ENCODE assay signal across 8 cellular contexts in genomic region chr6:63066053-63066704, GRCh38.
DNase-seq lines count a peak whose midpoint lies in the region; ATAC-seq and TF ChIP-seq lines count a peak whose summit lies in the region.

No MANE protein-coding gene starts in this region.

- TF ChIP-seq CTCF in type B pancreatic cell (conservative IDR thresholded peaks at IDR 0.05) (peak; percentile 57), heart right ventricle (IDR thresholded peaks at IDR 0.05) (no peak)

- intact Hi-C loops in heart right ventricle (cut with DNase I) = no loop called here
- intact Hi-C loops in sciatic nerve (cut with DNase I) = no loop called here

- no peak overlapping the region for H3K27ac Mint-ChIP-seq in type B pancreatic cell
- H3K27ac Mint-ChIP-seq in activated CD4-positive, alpha-beta memory T cell treated with anti-CD3 and anti-CD28 coated beads, Interleukin-2, amount 10 ng/mL, durations not matched to agents 7 days and 5 days = no peak overlapping the region

- DNase-seq in SHP77 (lab: John Stamatoyannopoulos, UW) (peak; percentile 7 to 8), SHP77 treated with DMSO at 0.1 percent for 48 hours (lab: John Stamatoyannopoulos, UW) (no peak), RKO (ENCODE audit: low spot score) (peak; percentile 51), type B pancreatic cell (ENCODE audit: extremely low spot score, unreplicated experiment) (no peak), heart right ventricle (no peak), sciatic nerve (ENCODE audit: low spot score) (no peak)
- DNase-seq in activated CD4-positive, alpha-beta memory T cell treated with anti-CD3 and anti-CD28 coated beads, Interleukin-2, amount 10 ng/mL, durations not matched to agents 7 days and 5 days = no peak

- no peaks in the 10 kb centered on the region for H3K36me3 Mint-ChIP-seq in type B pancreatic cell
- no peaks in the 10 kb centered on the region for H3K36me3 Mint-ChIP-seq in activated CD4-positive, alpha-beta memory T cell treated with anti-CD3 and anti-CD28 coated beads, Interleukin-2, amount 10 ng/mL, durations not matched to agents 7 days and 5 days (ENCODE audit: low read depth)

- WGBS in heart right ventricle, 2 donors = 34 to 40% methylated on average over 3 of the region's 3 CpGs

- H3K4me3 ChIP-seq in heart right ventricle = no peak overlapping the region

- H3K27me3 ChIP-seq in heart right ventricle = no peaks in the 10 kb centered on the region

- H3K27ac ChIP-seq in heart right ventricle = no peak overlapping the region

- H3K36me3 ChIP-seq in heart right ventricle = no peaks in the 10 kb centered on the region

- H3K9me3 ChIP-seq in heart right ventricle = peaks cover 0 to 17% (median 0%) of the 10 kb centered on the region in 11 donors

- no peaks in the 10 kb centered on the region for H3K4me1 ChIP-seq in heart right ventricle

- H3K4me3 Mint-ChIP-seq in type B pancreatic cell = no peak overlapping the region
- H3K4me3 Mint-ChIP-seq in activated CD4-positive, alpha-beta memory T cell treated with anti-CD3 and anti-CD28 coated beads, Interleukin-2, amount 10 ng/mL, durations not matched to agents 7 days and 5 days = no peak overlapping the region

- ATAC-seq in HG03060 (IDR thresholded peaks at IDR 0.05; ENCODE audit: low read depth, unreplicated experiment) (peak; percentile 73), heart right ventricle (no peak), sciatic nerve (no peak)

- POLR2A ChIA-PET in activated CD4-positive, alpha-beta memory T cell treated with anti-CD3 and anti-CD28 coated beads, Interleukin-2, amount 10 ng/mL, durations not matched to agents 7 days and 5 days (lab: Charles Lee) = no interaction called here

- CTCF ChIA-PET in activated CD4-positive, alpha-beta memory T cell treated with anti-CD3 and anti-CD28 coated beads, Interleukin-2, amount 10 ng/mL, durations not matched to agents 7 days and 5 days (lab: Charles Lee) = no interaction called here

- no peaks in the 10 kb centered on the region for H3K9me3 Mint-ChIP-seq in type B pancreatic cell
- peaks cover 1% of the 10 kb centered on the region for H3K9me3 Mint-ChIP-seq in activated CD4-positive, alpha-beta memory T cell treated with anti-CD3 and anti-CD28 coated beads, Interleukin-2, amount 10 ng/mL, durations not matched to agents 7 days and 5 days

- no peaks in the 10 kb centered on the region for H3K4me1 Mint-ChIP-seq in type B pancreatic cell (ENCODE audit: unreplicated experiment)
- no peaks in the 10 kb centered on the region for H3K4me1 Mint-ChIP-seq in activated CD4-positive, alpha-beta memory T cell treated with anti-CD3 and anti-CD28 coated beads, Interleukin-2, amount 10 ng/mL, durations not matched to agents 7 days and 5 days

- H3K27me3 Mint-ChIP-seq in type B pancreatic cell = no peaks in the 10 kb centered on the region
- no peaks in the 10 kb centered on the region for H3K27me3 Mint-ChIP-seq in activated CD4-positive, alpha-beta memory T cell treated with anti-CD3 and anti-CD28 coated beads, Interleukin-2, amount 10 ng/mL, durations not matched to agents 7 days and 5 days

Comparison
In these comparisons a context has a peak if more than half of its experiments do, and no peak if none do; other contexts are left out.
1. DNase-seq: peak in SHP77 (2 of 2) and RKO (single experiment); none in SHP77 treated with DMSO at 0.1 percent for 48 hours (single experiment), type B pancreatic cell (single experiment), heart right ventricle (0 of 2), sciatic nerve (single experiment) and activated CD4-positive, alpha-beta memory T cell treated with anti-CD3 and anti-CD28 coated beads, Interleukin-2, amount 10 ng/mL, durations not matched to agents 7 days and 5 days (single experiment).